Comparison of ENCODE assay signal across 1 cellular context in the genomic region with DNA sequence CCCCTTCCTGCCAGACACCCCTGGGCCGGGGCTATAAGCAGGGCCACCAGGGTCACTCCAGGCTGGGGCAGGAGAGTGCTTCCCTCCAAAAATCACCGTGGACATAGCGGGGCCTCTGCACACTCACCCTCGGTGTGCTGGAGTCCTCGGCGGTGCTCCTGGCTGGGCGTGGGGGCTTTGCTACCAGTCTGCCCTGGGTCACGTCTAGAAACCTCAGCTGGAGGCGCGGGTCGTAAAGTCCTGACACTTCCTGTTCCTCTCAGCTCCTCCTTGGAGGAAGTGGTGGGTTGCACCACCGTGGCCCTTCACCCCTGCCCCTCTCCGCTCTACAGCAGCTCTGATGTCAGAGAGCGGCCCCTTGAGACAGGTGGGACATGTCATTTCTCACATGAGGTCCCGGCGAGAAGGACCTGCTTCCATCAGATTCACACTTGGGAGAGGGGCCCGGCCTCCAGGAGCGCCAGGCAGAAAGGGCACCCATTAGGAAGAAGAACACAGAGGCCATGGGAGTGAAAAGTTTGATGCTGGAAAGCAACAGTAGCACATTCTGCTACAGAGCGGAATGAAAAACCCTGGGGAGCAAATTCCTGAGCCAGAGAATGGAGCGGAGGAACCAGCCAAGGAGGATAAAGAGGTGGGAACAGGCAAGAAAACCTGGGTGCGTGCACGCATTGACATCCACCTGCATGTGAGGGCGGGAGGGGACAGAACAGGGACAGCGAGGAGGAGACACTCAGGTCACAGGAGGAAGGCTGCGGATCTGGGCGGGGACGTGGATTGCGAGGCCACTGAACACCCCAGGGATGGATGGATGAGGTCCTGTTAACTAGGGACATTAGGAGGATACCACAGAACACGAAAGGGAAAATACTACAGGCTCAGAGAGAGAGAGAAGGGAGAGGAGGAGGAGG.
TF ChIP-seq lines count a peak whose summit lies in the region.

A gene (minus strand): TSS at position 206 of the 911 bp plus-strand sequence. CDS start 10,117 bp downstream, outside the sequence.

TF ChIP-seq in GM23338, 12 proteins besides CTCF, POLR2A, EP300 and RAD21 (continued from another document):
- TF ChIP-seq, protein P1, sequence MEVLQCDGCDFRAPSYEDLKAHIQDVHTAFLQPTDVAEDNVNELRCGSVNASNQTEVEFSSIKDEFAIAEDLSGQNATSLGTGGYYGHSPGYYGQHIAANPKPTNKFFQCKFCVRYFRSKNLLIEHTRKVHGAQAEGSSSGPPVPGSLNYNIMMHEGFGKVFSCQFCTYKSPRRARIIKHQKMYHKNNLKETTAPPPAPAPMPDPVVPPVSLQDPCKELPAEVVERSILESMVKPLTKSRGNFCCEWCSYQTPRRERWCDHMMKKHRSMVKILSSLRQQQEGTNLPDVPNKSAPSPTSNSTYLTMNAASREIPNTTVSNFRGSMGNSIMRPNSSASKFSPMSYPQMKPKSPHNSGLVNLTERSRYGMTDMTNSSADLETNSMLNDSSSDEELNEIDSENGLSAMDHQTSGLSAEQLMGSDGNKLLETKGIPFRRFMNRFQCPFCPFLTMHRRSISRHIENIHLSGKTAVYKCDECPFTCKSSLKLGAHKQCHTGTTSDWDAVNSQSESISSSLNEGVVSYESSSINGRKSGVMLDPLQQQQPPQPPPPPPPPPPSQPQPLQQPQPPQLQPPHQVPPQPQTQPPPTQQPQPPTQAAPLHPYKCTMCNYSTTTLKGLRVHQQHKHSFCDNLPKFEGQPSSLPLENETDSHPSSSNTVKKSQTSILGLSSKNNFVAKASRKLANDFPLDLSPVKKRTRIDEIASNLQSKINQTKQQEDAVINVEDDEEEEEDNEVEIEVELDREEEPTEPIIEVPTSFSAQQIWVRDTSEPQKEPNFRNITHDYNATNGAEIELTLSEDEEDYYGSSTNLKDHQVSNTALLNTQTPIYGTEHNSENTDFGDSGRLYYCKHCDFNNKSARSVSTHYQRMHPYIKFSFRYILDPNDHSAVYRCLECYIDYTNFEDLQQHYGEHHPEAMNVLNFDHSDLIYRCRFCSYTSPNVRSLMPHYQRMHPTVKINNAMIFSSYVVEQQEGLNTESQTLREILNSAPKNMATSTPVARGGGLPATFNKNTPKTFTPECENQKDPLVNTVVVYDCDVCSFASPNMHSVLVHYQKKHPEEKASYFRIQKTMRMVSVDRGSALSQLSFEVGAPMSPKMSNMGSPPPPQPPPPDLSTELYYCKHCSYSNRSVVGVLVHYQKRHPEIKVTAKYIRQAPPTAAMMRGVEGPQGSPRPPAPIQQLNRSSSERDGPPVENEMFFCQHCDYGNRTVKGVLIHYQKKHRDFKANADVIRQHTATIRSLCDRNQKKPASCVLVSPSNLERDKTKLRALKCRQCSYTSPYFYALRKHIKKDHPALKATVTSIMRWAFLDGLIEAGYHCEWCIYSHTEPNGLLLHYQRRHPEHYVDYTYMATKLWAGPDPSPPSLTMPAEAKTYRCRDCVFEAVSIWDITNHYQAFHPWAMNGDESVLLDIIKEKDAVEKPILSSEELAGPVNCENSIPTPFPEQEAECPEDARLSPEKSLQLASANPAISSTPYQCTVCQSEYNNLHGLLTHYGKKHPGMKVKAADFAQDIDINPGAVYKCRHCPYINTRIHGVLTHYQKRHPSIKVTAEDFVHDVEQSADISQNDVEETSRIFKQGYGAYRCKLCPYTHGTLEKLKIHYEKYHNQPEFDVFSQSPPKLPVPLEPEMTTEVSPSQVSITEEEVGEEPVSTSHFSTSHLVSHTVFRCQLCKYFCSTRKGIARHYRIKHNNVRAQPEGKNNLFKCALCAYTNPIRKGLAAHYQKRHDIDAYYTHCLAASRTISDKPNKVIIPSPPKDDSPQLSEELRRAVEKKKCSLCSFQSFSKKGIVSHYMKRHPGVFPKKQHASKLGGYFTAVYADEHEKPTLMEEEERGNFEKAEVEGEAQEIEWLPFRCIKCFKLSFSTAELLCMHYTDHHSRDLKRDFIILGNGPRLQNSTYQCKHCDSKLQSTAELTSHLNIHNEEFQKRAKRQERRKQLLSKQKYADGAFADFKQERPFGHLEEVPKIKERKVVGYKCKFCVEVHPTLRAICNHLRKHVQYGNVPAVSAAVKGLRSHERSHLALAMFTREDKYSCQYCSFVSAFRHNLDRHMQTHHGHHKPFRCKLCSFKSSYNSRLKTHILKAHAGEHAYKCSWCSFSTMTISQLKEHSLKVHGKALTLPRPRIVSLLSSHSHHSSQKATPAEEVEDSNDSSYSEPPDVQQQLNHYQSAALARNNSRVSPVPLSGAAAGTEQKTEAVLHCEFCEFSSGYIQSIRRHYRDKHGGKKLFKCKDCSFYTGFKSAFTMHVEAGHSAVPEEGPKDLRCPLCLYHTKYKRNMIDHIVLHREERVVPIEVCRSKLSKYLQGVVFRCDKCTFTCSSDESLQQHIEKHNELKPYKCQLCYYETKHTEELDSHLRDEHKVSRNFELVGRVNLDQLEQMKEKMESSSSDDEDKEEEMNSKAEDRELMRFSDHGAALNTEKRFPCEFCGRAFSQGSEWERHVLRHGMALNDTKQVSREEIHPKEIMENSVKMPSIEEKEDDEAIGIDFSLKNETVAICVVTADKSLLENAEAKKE (CRISPR knock-in tag; IDR thresholded peaks at IDR 0.05) = no peak
- TF ChIP-seq STAT1 (IDR thresholded peaks at IDR 0.05; ENCODE audit: unreplicated experiment) = no peak
